Comparison of ENCODE assay signal across 1 cellular context in the genomic region with DNA sequence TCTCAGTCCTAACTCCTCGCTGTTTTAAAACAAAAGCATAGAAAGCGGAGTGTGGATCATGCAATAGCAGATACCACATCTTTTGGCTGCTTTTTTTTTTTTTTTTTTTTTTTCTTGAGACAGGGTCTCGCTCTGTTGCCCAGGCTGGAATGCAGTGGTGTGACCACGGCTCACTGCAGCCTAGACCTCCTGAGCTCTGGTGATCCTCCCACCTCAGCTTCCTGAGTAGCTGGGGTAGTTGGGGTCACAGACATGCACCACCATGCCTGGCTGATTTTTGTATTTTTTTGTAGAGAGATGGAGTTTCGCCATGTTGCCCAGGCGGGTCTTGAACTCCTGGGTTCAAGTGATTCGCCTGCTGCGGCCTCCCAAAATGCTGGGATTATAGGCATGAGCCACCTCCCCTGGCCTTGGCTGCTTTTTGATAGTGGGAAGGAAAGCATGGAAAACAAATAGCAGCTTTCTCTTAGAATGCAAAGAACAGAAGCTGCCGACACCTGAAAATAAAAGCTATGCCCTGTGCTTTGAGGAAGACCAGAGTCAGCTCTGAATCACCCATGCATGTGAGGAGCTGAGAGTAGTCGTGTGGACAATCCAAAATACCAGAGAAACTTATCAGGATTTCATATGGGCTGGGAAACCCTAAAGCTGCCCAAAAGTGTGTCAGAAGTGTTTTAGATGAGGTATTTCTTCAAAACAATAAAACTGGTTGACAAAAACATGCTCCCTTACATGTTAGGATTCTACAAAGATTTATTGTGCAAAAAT.
TF ChIP-seq lines count a peak whose summit lies in the region.

No MANE protein-coding gene starts in this region.

TF ChIP-seq in HepG2, 621 proteins besides CTCF, POLR2A, EP300 and RAD21:
- TF ChIP-seq SRSF1 (optimal IDR thresholded peaks at IDR 0.05; ENCODE audit: low read depth, low read length) (no peak), ISX (CRISPR knock-in tag; conservative IDR thresholded peaks at IDR 0.05) (no peak), ZNF256 (CRISPR knock-in tag; conservative IDR thresholded peaks at IDR 0.05) (no peak)
- TF ChIP-seq, protein P1, sequence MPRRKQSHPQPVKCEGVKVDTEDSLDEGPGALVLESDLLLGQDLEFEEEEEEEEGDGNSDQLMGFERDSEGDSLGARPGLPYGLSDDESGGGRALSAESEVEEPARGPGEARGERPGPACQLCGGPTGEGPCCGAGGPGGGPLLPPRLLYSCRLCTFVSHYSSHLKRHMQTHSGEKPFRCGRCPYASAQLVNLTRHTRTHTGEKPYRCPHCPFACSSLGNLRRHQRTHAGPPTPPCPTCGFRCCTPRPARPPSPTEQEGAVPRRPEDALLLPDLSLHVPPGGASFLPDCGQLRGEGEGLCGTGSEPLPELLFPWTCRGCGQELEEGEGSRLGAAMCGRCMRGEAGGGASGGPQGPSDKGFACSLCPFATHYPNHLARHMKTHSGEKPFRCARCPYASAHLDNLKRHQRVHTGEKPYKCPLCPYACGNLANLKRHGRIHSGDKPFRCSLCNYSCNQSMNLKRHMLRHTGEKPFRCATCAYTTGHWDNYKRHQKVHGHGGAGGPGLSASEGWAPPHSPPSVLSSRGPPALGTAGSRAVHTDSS (CRISPR knock-in tag; conservative IDR thresholded peaks at IDR 0.05) = no peak
- TF ChIP-seq, protein P2, sequence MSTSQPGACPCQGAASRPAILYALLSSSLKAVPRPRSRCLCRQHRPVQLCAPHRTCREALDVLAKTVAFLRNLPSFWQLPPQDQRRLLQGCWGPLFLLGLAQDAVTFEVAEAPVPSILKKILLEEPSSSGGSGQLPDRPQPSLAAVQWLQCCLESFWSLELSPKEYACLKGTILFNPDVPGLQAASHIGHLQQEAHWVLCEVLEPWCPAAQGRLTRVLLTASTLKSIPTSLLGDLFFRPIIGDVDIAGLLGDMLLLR (CRISPR knock-in tag; IDR thresholded peaks at IDR 0.05) = no peak
- TF ChIP-seq, protein P3, sequence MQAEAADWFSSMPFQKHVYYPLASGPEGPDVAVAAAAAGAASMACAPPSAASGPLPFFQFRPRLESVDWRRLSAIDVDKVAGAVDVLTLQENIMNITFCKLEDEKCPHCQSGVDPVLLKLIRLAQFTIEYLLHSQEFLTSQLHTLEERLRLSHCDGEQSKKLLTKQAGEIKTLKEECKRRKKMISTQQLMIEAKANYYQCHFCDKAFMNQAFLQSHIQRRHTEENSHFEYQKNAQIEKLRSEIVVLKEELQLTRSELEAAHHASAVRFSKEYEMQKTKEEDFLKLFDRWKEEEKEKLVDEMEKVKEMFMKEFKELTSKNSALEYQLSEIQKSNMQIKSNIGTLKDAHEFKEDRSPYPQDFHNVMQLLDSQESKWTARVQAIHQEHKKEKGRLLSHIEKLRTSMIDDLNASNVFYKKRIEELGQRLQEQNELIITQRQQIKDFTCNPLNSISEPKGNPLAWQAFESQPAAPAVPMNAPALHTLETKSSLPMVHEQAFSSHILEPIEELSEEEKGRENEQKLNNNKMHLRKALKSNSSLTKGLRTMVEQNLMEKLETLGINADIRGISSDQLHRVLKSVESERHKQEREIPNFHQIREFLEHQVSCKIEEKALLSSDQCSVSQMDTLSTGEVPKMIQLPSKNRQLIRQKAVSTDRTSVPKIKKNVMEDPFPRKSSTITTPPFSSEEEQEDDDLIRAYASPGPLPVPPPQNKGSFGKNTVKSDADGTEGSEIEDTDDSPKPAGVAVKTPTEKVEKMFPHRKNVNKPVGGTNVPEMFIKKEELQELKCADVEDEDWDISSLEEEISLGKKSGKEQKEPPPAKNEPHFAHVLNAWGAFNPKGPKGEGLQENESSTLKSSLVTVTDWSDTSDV (CRISPR knock-in tag; IDR thresholded peaks at IDR 0.05) = no peak
- TF ChIP-seq, protein P4, sequence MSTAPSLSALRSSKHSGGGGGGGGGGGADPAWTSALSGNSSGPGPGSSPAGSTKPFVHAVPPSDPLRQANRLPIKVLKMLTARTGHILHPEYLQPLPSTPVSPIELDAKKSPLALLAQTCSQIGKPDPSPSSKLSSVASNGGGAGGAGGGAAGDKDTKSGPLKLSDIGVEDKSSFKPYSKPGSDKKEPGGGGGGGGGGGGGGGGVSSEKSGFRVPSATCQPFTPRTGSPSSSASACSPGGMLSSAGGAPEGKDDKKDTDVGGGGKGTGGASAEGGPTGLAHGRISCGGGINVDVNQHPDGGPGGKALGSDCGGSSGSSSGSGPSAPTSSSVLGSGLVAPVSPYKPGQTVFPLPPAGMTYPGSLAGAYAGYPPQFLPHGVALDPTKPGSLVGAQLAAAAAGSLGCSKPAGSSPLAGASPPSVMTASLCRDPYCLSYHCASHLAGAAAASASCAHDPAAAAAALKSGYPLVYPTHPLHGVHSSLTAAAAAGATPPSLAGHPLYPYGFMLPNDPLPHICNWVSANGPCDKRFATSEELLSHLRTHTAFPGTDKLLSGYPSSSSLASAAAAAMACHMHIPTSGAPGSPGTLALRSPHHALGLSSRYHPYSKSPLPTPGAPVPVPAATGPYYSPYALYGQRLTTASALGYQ (CRISPR knock-in tag; IDR thresholded peaks at IDR 0.05) = no peak
